In genomic region chr16:30903596-30903995, GRCh38 we compare ENCODE assay signal across 8 cellular contexts. TPM values are rescaled to one million over a fixed set of nuclear protein-coding genes. Genes with fewer than 3 reads are reported as not detected.
DNase-seq lines count a peak whose midpoint lies in the region; ATAC-seq and TF ChIP-seq lines count a peak whose summit lies in the region.

No MANE protein-coding gene starts in this region.

- POLR2A ChIA-PET in WTC11 (lab: Charles Lee), result no interaction called here

- ATAC-seq in WTC11 (no peak), left ventricle myocardium superior (peak; percentile 42), HG02588 (IDR thresholded peaks at IDR 0.05; ENCODE audit: unreplicated experiment) (no peak), HG03196 (IDR thresholded peaks at IDR 0.05; ENCODE audit: unreplicated experiment) (no peak)

- DNase-seq in DMS153 (lab: John Stamatoyannopoulos, UW), result peak; percentile 13
- no peak for DNase-seq in DMS153 treated with DMSO at 0.1 percent for 48 hours (lab: John Stamatoyannopoulos, UW; ENCODE audit: unreplicated experiment)
- DNase-seq in WTC11 (ENCODE audit: low spot score), result no peak
- no peak for DNase-seq in left ventricle myocardium superior
- no peak for DNase-seq in activated CD4-positive, alpha-beta T cell treated with anti-CD3 and anti-CD28 coated beads for 1 hour

- H3K36me3 Mint-ChIP-seq in WTC11, result no peaks in the 10 kb centered on the region

- H3K4me1 Mint-ChIP-seq in WTC11, result peaks cover 9% of the 10 kb centered on the region

- peaks cover 3% of the 10 kb centered on the region; the same call in 1 of the 2 replicates for H3K9me3 Mint-ChIP-seq in WTC11

- H3K27me3 Mint-ChIP-seq in WTC11 (ENCODE audit: low read depth), result peaks cover 26% of the 10 kb centered on the region

- intact Hi-C loops in left ventricle myocardium superior (cut with micrococcal nuclease), result no loop called here

- CTCF ChIA-PET in WTC11 (lab: Charles Lee), result interaction anchor here (5.1 kb wide), 1 partner anchor 58 kb away, joined by 95 read pairs; no protein-coding TSS in a partner anchor

- peak overlapping the region; percentile 57; the same call in 1 of the 2 replicates for H3K27ac Mint-ChIP-seq in WTC11

- H3K27ac ChIP-seq in temporal lobe (ENCODE audit: low read depth, low read length), result peak overlapping the region; percentile 30

- no peak for TF ChIP-seq CTCF in WTC11 (IDR thresholded peaks at IDR 0.05)

- no peak overlapping the region for H3K4me3 Mint-ChIP-seq in WTC11

TF ChIP-seq in WTC11, 78 proteins besides CTCF, POLR2A, EP300 and RAD21:
- TF ChIP-seq ELF4 (CRISPR knock-in tag; IDR thresholded peaks at IDR 0.05; ENCODE audit: low read depth) (no peak), ZSCAN18 (CRISPR knock-in tag; IDR thresholded peaks at IDR 0.05) (no peak), ZNF532 (CRISPR knock-in tag; IDR thresholded peaks at IDR 0.05; ENCODE audit: borderline replicate concordance) (no peak), ZNF425 (CRISPR knock-in tag; conservative IDR thresholded peaks at IDR 0.05) (no peak), HMGXB4 (CRISPR knock-in tag; IDR thresholded peaks at IDR 0.05) (no peak), NR2C2 (CRISPR knock-in tag; IDR thresholded peaks at IDR 0.05) (no peak), ZNF121 (CRISPR knock-in tag; IDR thresholded peaks at IDR 0.05) (no peak), FOXP1 (CRISPR knock-in tag; IDR thresholded peaks at IDR 0.05; ENCODE audit: borderline replicate concordance) (no peak), PRRX2 (CRISPR knock-in tag; IDR thresholded peaks at IDR 0.05) (no peak), IRF2 (CRISPR knock-in tag; IDR thresholded peaks at IDR 0.05; ENCODE audit: borderline replicate concordance, low read depth) (no peak), NFATC4 (CRISPR knock-in tag; IDR thresholded peaks at IDR 0.05) (no peak), NR3C1 (CRISPR knock-in tag; conservative IDR thresholded peaks at IDR 0.05; ENCODE audit: low read depth) (no peak), KAT7 (CRISPR knock-in tag; IDR thresholded peaks at IDR 0.05; ENCODE audit: borderline replicate concordance) (no peak), SP1 (CRISPR knock-in tag; conservative IDR thresholded peaks at IDR 0.05) (no peak), ZNF396 (CRISPR knock-in tag; IDR thresholded peaks at IDR 0.05; ENCODE audit: borderline replicate concordance) (no peak), ATF6 (CRISPR knock-in tag; IDR thresholded peaks at IDR 0.05) (no peak), IRF1 (CRISPR knock-in tag; IDR thresholded peaks at IDR 0.05) (no peak)

RNA-seq across cellular contexts. Expression of gene CTF1, which starts 7.2 kb away (rescaled TPM):
- total RNA-seq in WTC11 (2021) (1.4 to 1.9 TPM (median 1.6 TPM) in 3 replicates), left ventricle myocardium superior (7.5 TPM), temporal lobe (under 0.01 TPM)

RNA-seq across cellular contexts. Expression of gene BCL7C, which starts 9.7 kb away (rescaled TPM):
- total RNA-seq in WTC11 (2021) (18.3 to 20.3 TPM (median 18.7 TPM) in 3 replicates), left ventricle myocardium superior (29.6 TPM), temporal lobe (27.0 TPM)

RNA-seq across cellular contexts. Expression of gene FBXL19, which starts 19.8 kb away (rescaled TPM):
- total RNA-seq in WTC11 (2021) (79.0 to 84.9 TPM (median 84.3 TPM) in 3 replicates), left ventricle myocardium superior (5.7 TPM), temporal lobe (42.3 TPM)

RNA-seq across cellular contexts. Expression of gene ORAI3, which starts 45.3 kb away (rescaled TPM):
- total RNA-seq in WTC11 (2021), result 10.8 to 13.5 TPM (median 13.2 TPM) in 3 replicates
- 10.8 TPM for total RNA-seq in left ventricle myocardium superior
- 2.7 TPM for total RNA-seq in temporal lobe

RNA-seq across cellular contexts. Expression of gene SETD1A, which starts 54.0 kb away (rescaled TPM):
- 29.3 to 31.1 TPM (median 29.4 TPM) in 3 replicates for total RNA-seq in WTC11 (2021)
- total RNA-seq in left ventricle myocardium superior, result 11.0 TPM
- 3.4 TPM for total RNA-seq in temporal lobe
